In the genomic region with DNA sequence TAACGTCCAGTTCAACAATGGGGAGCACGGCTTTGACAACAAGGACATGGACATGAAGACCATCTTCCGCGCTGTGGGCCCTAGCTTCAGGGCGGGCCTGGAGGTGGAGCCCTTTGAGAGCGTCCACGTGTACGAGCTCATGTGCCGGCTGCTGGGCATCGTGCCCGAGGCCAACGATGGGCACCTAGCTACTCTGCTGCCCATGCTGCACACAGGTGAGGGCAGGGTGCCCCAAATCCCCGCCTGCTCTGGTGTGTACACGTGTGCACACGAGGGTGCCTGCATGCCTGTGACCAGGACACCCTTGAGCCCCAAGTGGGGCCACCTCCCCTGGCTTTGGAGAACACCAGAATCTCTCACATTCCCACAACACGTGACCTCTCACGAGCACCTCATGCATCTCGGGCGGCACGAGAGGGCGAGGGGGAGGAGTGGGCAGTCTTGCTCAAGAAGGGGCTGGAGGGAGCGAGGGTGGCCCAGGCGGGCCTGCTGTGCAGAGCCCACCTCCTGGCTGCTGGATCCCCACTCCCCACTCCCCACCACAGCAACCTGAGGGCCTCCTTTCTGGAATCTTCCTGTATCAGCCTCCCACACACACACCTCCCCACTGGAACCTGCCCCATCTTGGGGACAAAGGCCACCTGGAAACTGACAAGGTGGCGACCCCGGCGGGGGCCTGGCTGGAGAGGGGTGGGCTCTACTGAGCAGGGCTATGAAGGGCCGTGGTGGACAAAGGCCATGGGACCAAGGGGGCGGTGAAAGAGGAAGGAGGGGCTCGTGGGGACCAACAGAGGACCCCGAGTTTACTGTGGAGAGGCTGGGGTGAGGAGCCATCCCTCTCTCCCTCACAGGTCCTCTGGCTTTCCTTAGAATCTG, we compare ENCODE assay signal across 26 cellular contexts. TPM values are rescaled to one million over a fixed set of nuclear protein-coding genes. Genes with fewer than 3 reads are reported as not detected.
"Had no signal": no experiment of that assay in that cellular context is flagged by ENCODE, and none has a peak within 500 bp of the region (broad histone marks: within the 10 kb centered on the region; RNA-seq: fewer than 3 reads in every experiment).

No MANE protein-coding gene starts in this region.

- H3K9me3 ChIP-seq: SJCRH30 had no signal

- DNase-seq: Karpas-422; KG1; MM.1S; NCI-H1048; NCI-H1105; NCI-H1417; NCI-H1436 treated with DMSO at 0.1 percent for 48 hours; NCI-H1694; NCI-H187 treated with DMSO at 0.1 percent for 48 hours; NCI-H2029 treated with DMSO at 0.1 percent for 48 hours; NCI-H2171 treated with DMSO at 0.1 percent for 48 hours; NCI-H345; NCI-H524; NCI-H526 treated with DMSO at 0.1 percent for 48 hours; NCI-H748 treated with DMSO at 0.1 percent for 48 hours; NK-92 treated with Interleukin-12 subunit alpha and Interleukin-12 subunit beta, amount 100 ng/mL, for 24 hours; PC-3; SHP77 treated with DMSO at 0.1 percent for 48 hours; SJCRH30 had no signal

- FAIRE-seq: HTR-8/SVneo had no signal

- ATAC-seq: Panc1, PC-3, Right ventricle myocardium inferior, SK-N-SH treated with all-trans-retinoic acid at 6 μM for 48 hours had no signal

- H3K27ac ChIP-seq: HL-60, SJCRH30 had no signal

- H3K4me3 ChIP-seq: SJCRH30 had no signal

- H3K36me3 ChIP-seq: SJCRH30 had no signal

RNA-seq across cellular contexts. Expression of a gene that starts 6.5 kb away (rescaled TPM):
- total RNA-seq: M059J, NCI-H460, PC-3, Right ventricle myocardium inferior, SJCRH30 had no signal
